10 cellular contexts compared by ENCODE assay signal in genomic region chr2:17104454-17104853, GRCh38.
DNase-seq lines count a peak whose midpoint lies in the region; ATAC-seq, FAIRE-seq and TF ChIP-seq lines count a peak whose summit lies in the region.
"Had no signal": no experiment of that assay in that cellular context is flagged by ENCODE, and none has a peak within 500 bp of the region (broad histone marks: within the 10 kb centered on the region; RNA-seq: fewer than 3 reads in every experiment).

No MANE protein-coding gene starts in this region.

- H3K4me1 Mint-ChIP-seq in CD8-positive, alpha-beta memory T cell: no peaks in the 10 kb centered on the region

- FAIRE-seq in GM19239 (lab: Jason Lieb, UNC): peak; percentile 11

- no peaks in the 10 kb centered on the region for H3K36me3 Mint-ChIP-seq in CD8-positive, alpha-beta memory T cell

- no peaks in the 10 kb centered on the region for H3K9me2 ChIP-seq in MM.1S (replicated peaks; ENCODE audit: insufficient read depth, low read length)

- CTCF ChIA-PET in CD8-positive, alpha-beta memory T cell (lab: Charles Lee): no interaction called here

- H3K27me3 Mint-ChIP-seq in CD8-positive, alpha-beta memory T cell: no peaks in the 10 kb centered on the region

- no peaks in the 10 kb centered on the region for H3K27me3 ChIP-seq in skeletal muscle satellite cell (ENCODE audit: control insufficient read depth, insufficient read depth, low read length)
- H3K27me3 ChIP-seq in CD8-positive, alpha-beta memory T cell (ENCODE audit: insufficient read depth, low read length, poor library complexity, severe bottlenecking): no peaks in the 10 kb centered on the region
- no peaks in the 10 kb centered on the region for H3K27me3 ChIP-seq in MM.1S (replicated peaks; ENCODE audit: insufficient read depth, low read length)

- H3K79me2 ChIP-seq in MM.1S (ENCODE audit: low read length): no peaks in the 10 kb centered on the region

- H2AFZ ChIP-seq in MM.1S (ENCODE audit: low read length): no peak overlapping the region

- TF ChIP-seq CTCF in MM.1S (IDR thresholded peaks at IDR 0.05; ENCODE audit: low read length): no peak

- no peak for DNase-seq in GM19239 (ENCODE audit: insufficient read length, low spot score)
- peak; percentile 12 for DNase-seq in RKO (ENCODE audit: low spot score)
- no peak for DNase-seq in CD8-positive, alpha-beta memory T cell
- no peak for DNase-seq in stimulated activated CD4-positive, alpha-beta T cell treated with anti-CD3 and anti-CD28 coated beads, Interleukin-4, amount 100 ng/mL, for 4 hours
- no peak for DNase-seq in MM.1S
- DNase-seq: activated naive CD4-positive, alpha-beta T cell treated with Interleukin-2 at 50 U/mL for 16 hours; NCI-H1048 had no signal

- no peak overlapping the region for H3K4me3 Mint-ChIP-seq in CD8-positive, alpha-beta memory T cell

- peaks cover 5 to 14% (median 8%) of the 10 kb centered on the region in 5 donors for H3K9me3 Mint-ChIP-seq in CD8-positive, alpha-beta memory T cell

- H3K9ac ChIP-seq in skeletal muscle satellite cell (ENCODE audit: low read depth, low read length) (peak overlapping the region; percentile 41), MM.1S (ENCODE audit: low read length) (no peak overlapping the region)

- POLR2A ChIA-PET in CD8-positive, alpha-beta memory T cell (lab: Charles Lee): no interaction called here

- H3K4me1 ChIP-seq in skeletal muscle satellite cell (ENCODE audit: control insufficient read depth, insufficient read depth, low read length) (peaks cover 17% of the 10 kb centered on the region), MM.1S (ENCODE audit: low read length) (peaks cover 4% of the 10 kb centered on the region; the same call in 1 of the 2 replicates)
- H3K4me1 ChIP-seq in CD8-positive, alpha-beta memory T cell (ENCODE audit: insufficient read depth, low read length): no peaks in the 10 kb centered on the region

- H3K9me3 ChIP-seq in skeletal muscle satellite cell (replicated peaks; ENCODE audit: low read length) (no peaks in the 10 kb centered on the region), MM.1S (replicated peaks; ENCODE audit: insufficient read depth, low read length) (no peaks in the 10 kb centered on the region)
- no peaks in the 10 kb centered on the region for H3K9me3 ChIP-seq in CD8-positive, alpha-beta memory T cell (ENCODE audit: low read length)

- ATAC-seq in HG02870 (IDR thresholded peaks at IDR 0.05; ENCODE audit: unreplicated experiment): peak; percentile 83
- ATAC-seq: SK-N-SH treated with all-trans-retinoic acid at 6 μM for 48 hours had no signal

- peak overlapping the region; percentile 38 for H3K4me2 ChIP-seq in skeletal muscle satellite cell (ENCODE audit: low read length)
- no peak overlapping the region for H3K4me2 ChIP-seq in MM.1S (ENCODE audit: low read depth, low read length)

- no peak overlapping the region for H3K27ac ChIP-seq in CD8-positive, alpha-beta memory T cell (ENCODE audit: low read depth, low read length)
- no peak overlapping the region for H3K27ac ChIP-seq in MM.1S (ENCODE audit: low read length)

- H4K20me1 ChIP-seq in MM.1S (ENCODE audit: insufficient read depth, low read length): no peaks in the 10 kb centered on the region

- H3K36me3 ChIP-seq in skeletal muscle satellite cell (ENCODE audit: insufficient read depth, low read length): no peaks in the 10 kb centered on the region
- H3K36me3 ChIP-seq in CD8-positive, alpha-beta memory T cell (ENCODE audit: insufficient read depth, low read length): no peaks in the 10 kb centered on the region
- H3K36me3 ChIP-seq in MM.1S (replicated peaks; ENCODE audit: insufficient read depth, low read length): no peaks in the 10 kb centered on the region

- H3K4me3 ChIP-seq in skeletal muscle satellite cell (ENCODE audit: low read length) (no peak overlapping the region), MM.1S (ENCODE audit: low read length) (no peak overlapping the region)
- H3K4me3 ChIP-seq in CD8-positive, alpha-beta memory T cell (ENCODE audit: low read length): no peak overlapping the region

- no peak overlapping the region for H3K27ac Mint-ChIP-seq in CD8-positive, alpha-beta memory T cell

- H3F3A ChIP-seq in MM.1S (ENCODE audit: insufficient read depth, low read length): no peaks in the 10 kb centered on the region
